ENCODE assay signal across 2 cellular contexts in the genomic region with DNA sequence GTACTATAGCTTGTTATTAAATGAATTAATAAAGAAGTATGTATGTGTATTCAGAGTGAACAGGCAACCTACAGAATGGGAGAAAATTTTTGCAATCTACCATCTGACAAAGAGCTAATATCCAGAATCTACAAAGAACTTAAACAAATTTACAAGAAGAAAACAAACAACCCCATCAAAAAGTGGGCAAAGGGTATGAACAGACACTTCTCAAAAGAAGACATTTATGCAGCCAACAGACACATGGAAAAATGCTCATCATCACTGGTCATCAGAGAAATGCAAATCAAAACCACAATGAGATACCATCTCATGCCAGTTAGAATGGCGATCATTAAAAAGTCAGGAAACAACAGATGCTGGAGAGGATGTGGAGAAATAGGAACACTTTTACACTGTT. TPM values are rescaled to one million over a fixed set of nuclear protein-coding genes. Genes with fewer than 3 reads are reported as not detected.
"Had no signal": no experiment of that assay in that cellular context is flagged by ENCODE, and none has a peak within 500 bp of the region (broad histone marks: within the 10 kb centered on the region; RNA-seq: fewer than 3 reads in every experiment).

No MANE protein-coding gene starts in this region.

RNA-seq across cellular contexts. Expression of a gene that starts 33.2 kb away (rescaled TPM):
- polyA plus RNA-seq: endothelial cell of umbilical vein, fibroblast of lung had no signal
